Comparison of ENCODE assay signal across 8 cellular contexts in genomic region chr19:7629347-7630054, GRCh38. TPM values are rescaled to one million over a fixed set of nuclear protein-coding genes. Genes with fewer than 3 reads are reported as not detected.
DNase-seq lines count a peak whose midpoint lies in the region; ATAC-seq and TF ChIP-seq lines count a peak whose summit lies in the region.

PET100 (plus strand) TSS chr19:7629793; CDS start chr19:7629834, 41 bp downstream.
XAB2 (minus strand) TSS chr19:7629545; CDS start chr19:7629527, 18 bp downstream.

- intact Hi-C loops in aorta (cut with DNase I), result loop anchor here in 1 of 2 donors (2.0 kb wide), 1 partner anchor 51 kb away; the partner anchor contains the start of gene TRAPPC5

- H3K36me3 ChIP-seq in rectal smooth muscle tissue (ENCODE audit: control insufficient read depth, insufficient read depth, low read length), result peaks cover 7% of the 10 kb centered on the region
- no peaks in the 10 kb centered on the region for H3K36me3 ChIP-seq in aorta (ENCODE audit: control insufficient read depth in 1 of 2, insufficient read depth in 2 of 2, low read length in 1 of 2)

- ATAC-seq in GM18505 (IDR thresholded peaks at IDR 0.05; ENCODE audit: unreplicated experiment) (peak; percentile 72), HG02973 (IDR thresholded peaks at IDR 0.05; ENCODE audit: unreplicated experiment) (peak; percentile 71), aorta (ENCODE audit: low FRiP score) (peak; percentile 96)

- H3K4me3 ChIP-seq in rectal smooth muscle tissue (ENCODE audit: low read length) (peak within 1 kb of the TSS; percentile 95), aorta (ENCODE audit: low read length in 2 of 2) (peak within 1 kb of the TSS; percentile 87 to 88)

- H3K27ac ChIP-seq in rectal smooth muscle tissue (ENCODE audit: low read depth, low read length) (peak within 1 kb of the TSS; percentile 79), aorta (ENCODE audit: low read depth in 1 of 2, low read length in 2 of 2) (peak within 1 kb of the TSS in 1 of 2 donors; percentile 20)

- DNase-seq in NCI-H2081 (lab: John Stamatoyannopoulos, UW), result peak; percentile 92 to 98
- DNase-seq in T1000 (lab: John Stamatoyannopoulos, UW), result peak; percentile 94
- DNase-seq in astrocyte of the hippocampus (ENCODE audit: low read depth, low spot score), result peak; percentile 99
- DNase-seq in hepatic stellate cell (ENCODE audit: low spot score), result peak; percentile 100
- DNase-seq in aorta, result peak; percentile 96 to 97

- peaks cover 10% of the 10 kb centered on the region for H3K4me1 ChIP-seq in rectal smooth muscle tissue (ENCODE audit: control insufficient read depth, insufficient read depth, low read length)
- peaks cover 0 to 3% of the 10 kb centered on the region in 2 donors for H3K4me1 ChIP-seq in aorta (ENCODE audit: control insufficient read depth in 1 of 2, insufficient read depth in 2 of 2, low read length in 2 of 2)

- H3K27me3 ChIP-seq in rectal smooth muscle tissue (ENCODE audit: control insufficient read depth, insufficient read depth, low read length), result no peaks in the 10 kb centered on the region
- no peaks in the 10 kb centered on the region for H3K27me3 ChIP-seq in aorta (ENCODE audit: control insufficient read depth in 1 of 2, insufficient read depth in 2 of 2, low read length in 1 of 2)

- peak; percentile 71 for TF ChIP-seq POLR2A in GM18505 (IDR thresholded peaks at IDR 0.05; ENCODE audit: borderline replicate concordance, extremely low read depth, insufficient read depth, insufficient read length)

- WGBS in aorta, 2 donors, result 0% methylated on average over 40 of the region's 40 CpGs

- H3K9ac ChIP-seq in rectal smooth muscle tissue (ENCODE audit: low read length), result peak within 1 kb of the TSS; percentile 84

- no peaks in the 10 kb centered on the region for H3K9me3 ChIP-seq in aorta (ENCODE audit: control insufficient read depth, low read length)

RNA-seq across cellular contexts. Expression of gene PET100, which starts in this region (rescaled TPM):
- 10 to 100 TPM; 81.2 to 95.7 TPM for total RNA-seq in aorta
- 10 to 100 TPM; 67.6 to 96.4 TPM for polyA plus RNA-seq in aorta

RNA-seq across cellular contexts. Expression of gene XAB2, which starts in this region (rescaled TPM):
- 10 to 100 TPM; 25.4 to 34.1 TPM for total RNA-seq in aorta
- polyA plus RNA-seq in aorta, result 10 to 100 TPM; 17.0 to 93.8 TPM
